1 cellular context compared by ENCODE assay signal in genomic region chr11:47488674-47489394, GRCh38.
TF ChIP-seq lines count a peak whose summit lies in the region.

No MANE protein-coding gene starts in this region.

TF ChIP-seq in HepG2, 621 proteins besides CTCF, POLR2A, EP300 and RAD21:
- TF ChIP-seq KLF12 (CRISPR knock-in tag; IDR thresholded peaks at IDR 0.05; ENCODE audit: borderline replicate concordance) (no peak), ZNF800 (CRISPR knock-in tag; IDR thresholded peaks at IDR 0.05) (no peak), SCMH1 (CRISPR knock-in tag; IDR thresholded peaks at IDR 0.05; ENCODE audit: borderline replicate concordance) (no peak), ZNF687 (CRISPR knock-in tag; IDR thresholded peaks at IDR 0.05) (no peak), RBM22 (optimal IDR thresholded peaks at IDR 0.05; ENCODE audit: low read length) (no peak), CREBL2 (CRISPR knock-in tag; IDR thresholded peaks at IDR 0.05; ENCODE audit: borderline replicate concordance) (no peak), ZNF407 (CRISPR knock-in tag; IDR thresholded peaks at IDR 0.05; ENCODE audit: not compliant biosample characterization) (no peak), ZNF160 (CRISPR knock-in tag; IDR thresholded peaks at IDR 0.05) (no peak), ZIK1 (CRISPR knock-in tag; IDR thresholded peaks at IDR 0.05; ENCODE audit: borderline replicate concordance, low read depth) (no peak), ZBTB2 (CRISPR knock-in tag; IDR thresholded peaks at IDR 0.05; ENCODE audit: low read depth) (no peak), USF2 (IDR thresholded peaks at IDR 0.05; ENCODE audit: low read depth, low read length) (no peak), USF2 (CRISPR knock-in tag; IDR thresholded peaks at IDR 0.05; ENCODE audit: borderline replicate concordance) (no peak), KDM6A (CRISPR knock-in tag; IDR thresholded peaks at IDR 0.05; ENCODE audit: low read depth) (no peak), MATR3 (CRISPR knock-in tag; IDR thresholded peaks at IDR 0.05) (no peak)
